Comparison of ENCODE assay signal across 8 cellular contexts in genomic region chr1:74732960-74733615, GRCh38. TPM values are rescaled to one million over a fixed set of nuclear protein-coding genes. Genes with fewer than 3 reads are reported as not detected.
DNase-seq lines count a peak whose midpoint lies in the region; ATAC-seq, FAIRE-seq and TF ChIP-seq lines count a peak whose summit lies in the region.

Gene CRYZ, minus strand, starts transcription at chr1:74733050. Its CDS starts 8,229 bp downstream, at chr1:74724821.
Gene TYW3, plus strand, starts transcription at chr1:74733152. Its CDS starts 93 bp downstream, at chr1:74733245.

- H3K36me3 ChIP-seq in bronchial epithelial cell (ENCODE audit: control insufficient read depth, insufficient read depth, low read length): peaks cover 3% of the 10 kb centered on the region

- DNase-seq in ACHN: peak; percentile 93
- peak; percentile 88 for DNase-seq in NCI-H2227 treated with DMSO at 0.1 percent for 48 hours (lab: John Stamatoyannopoulos, UW)
- DNase-seq in bronchial epithelial cell (ENCODE audit: low read depth): peak; percentile 88
- DNase-seq in inferior parietal cortex (ENCODE audit: extremely low spot score): peak; percentile 98
- peak; percentile 70 to 75 for DNase-seq in stimulated activated CD4-positive, alpha-beta T cell treated with anti-CD3 and anti-CD28 coated beads, Interleukin-12 subunit alpha, Interleukin-12 subunit beta, amount 100 ng/mL, for 24 hours (ENCODE audit: low read depth in 2 of 2)

- peak; percentile 40 for FAIRE-seq in bronchial epithelial cell (lab: Jason Lieb, UNC)

- H3K27me3 ChIP-seq in bronchial epithelial cell (ENCODE audit: control insufficient read depth, insufficient read depth, low read length): no peaks in the 10 kb centered on the region

- in situ Hi-C loops in ACHN (cut with HindIII; ENCODE audit: low pct_ligation_motif_present, low pct_unique_long_range_greater_than_20kb, low sequenced_read_pairs): no loop called here

- TF ChIP-seq CTCF in WI38 (IDR thresholded peaks at IDR 0.05; ENCODE audit: low read depth, low read length): no peak
- peak; percentile 0 for TF ChIP-seq CTCF in bronchial epithelial cell (IDR thresholded peaks at IDR 0.05; ENCODE audit: insufficient read depth, low read length, severe bottlenecking)

- ATAC-seq in GM18873 (IDR thresholded peaks at IDR 0.05; ENCODE audit: low FRiP score, unreplicated experiment) (peak; percentile 77), HG03139 (IDR thresholded peaks at IDR 0.05; ENCODE audit: unreplicated experiment) (peak; percentile 68)

- H3K4me3 ChIP-seq in WI38 (ENCODE audit: low read depth, low read length) (peak within 1 kb of the TSS; percentile 97), bronchial epithelial cell (ENCODE audit: low read depth, low read length) (peak within 1 kb of the TSS; percentile 49)

RNA-seq across cellular contexts. Expression of gene CRYZ, which starts in this region (rescaled TPM):
- total RNA-seq in bronchial epithelial cell: 32.9 and 37.6 TPM in 2 replicates

RNA-seq across cellular contexts. Expression of gene TYW3, which starts in this region (rescaled TPM):
- 9.7 and 10.2 TPM in 2 replicates for total RNA-seq in bronchial epithelial cell

Comparison
In these comparisons a context has a peak if more than half of its experiments do, and no peak if none do; other contexts are left out.
1. Peak in every context shown above with its lines: DNase-seq, ATAC-seq and H3K4me3 ChIP-seq.